18 cellular contexts compared by ENCODE assay signal in genomic region chr7:158495256-158495655, GRCh38.
DNase-seq lines count a peak whose midpoint lies in the region; TF ChIP-seq lines count a peak whose summit lies in the region.
"Had no signal": no experiment of that assay in that cellular context is flagged by ENCODE, and none has a peak within 500 bp of the region (broad histone marks: within the 10 kb centered on the region; RNA-seq: fewer than 3 reads in every experiment).

No MANE protein-coding gene starts in this region.

- H3K27ac ChIP-seq in 22Rv1: no peak overlapping the region
- peak overlapping the region; percentile 47 for H3K27ac ChIP-seq in cingulate gyrus (ENCODE audit: low read depth, low read length)
- no peak overlapping the region for H3K27ac ChIP-seq in CD8-positive, alpha-beta memory T cell (ENCODE audit: low read depth, low read length)
- H3K27ac ChIP-seq in adrenal gland: no peak overlapping the region
- H3K27ac ChIP-seq: cardiac muscle cell, foreskin keratinocyte, SK-N-MC, tibial nerve had no signal

- H3K27me3 ChIP-seq in CD8-positive, alpha-beta memory T cell (ENCODE audit: insufficient read depth, low read length, poor library complexity, severe bottlenecking): no peaks in the 10 kb centered on the region
- H3K27me3 ChIP-seq in adrenal gland: no peaks in the 10 kb centered on the region
- H3K27me3 ChIP-seq: foreskin keratinocyte had no signal

- H3K4me1 Mint-ChIP-seq in CD8-positive, alpha-beta memory T cell: peaks cover 0 to 5% (median 2%) of the 10 kb centered on the region in 3 donors

- peaks cover 1 to 16% of the 10 kb centered on the region in 2 donors for H3K27me3 Mint-ChIP-seq in CD8-positive, alpha-beta memory T cell

- no peaks in the 10 kb centered on the region for H3K9me3 Mint-ChIP-seq in CD8-positive, alpha-beta memory T cell

- H3K27ac Mint-ChIP-seq in CD8-positive, alpha-beta memory T cell: no peak overlapping the region
- H3K27ac Mint-ChIP-seq: naive thymus-derived CD4-positive, alpha-beta T cell had no signal

- POLR2A ChIA-PET in CD8-positive, alpha-beta memory T cell (lab: Charles Lee): no interaction called here

- intact Hi-C loops in adrenal gland (cut with DNase I): no loop called here

- CTCF ChIA-PET in CD8-positive, alpha-beta memory T cell (lab: Charles Lee): no interaction called here

- TF ChIP-seq CTCF in 22Rv1 (IDR thresholded peaks at IDR 0.05): peak; percentile 9; the same call in 1 of the 2 replicates
- TF ChIP-seq CTCF in adrenal gland (IDR thresholded peaks at IDR 0.05): no peak

- H3K4me3 Mint-ChIP-seq in CD8-positive, alpha-beta memory T cell: no peak overlapping the region

- no peaks in the 10 kb centered on the region for H3K36me3 ChIP-seq in CD8-positive, alpha-beta memory T cell (ENCODE audit: insufficient read depth, low read length)
- H3K36me3 ChIP-seq in adrenal gland (replicated peaks in 1 of 2): no peaks in the 10 kb centered on the region
- H3K36me3 ChIP-seq: cardiac muscle cell, tibial nerve had no signal

- H3K9me3 ChIP-seq in CD8-positive, alpha-beta memory T cell (ENCODE audit: low read length): no peaks in the 10 kb centered on the region
- no peaks in the 10 kb centered on the region for H3K9me3 ChIP-seq in adrenal gland (replicated peaks in 1 of 3)

- WGBS in adrenal gland, 4 donors: 27 to 45% (median 32%) methylated on average over 4 to 7 of the region's 7 CpGs

- H3K4me3 ChIP-seq in CD8-positive, alpha-beta memory T cell (ENCODE audit: low read length): no peak overlapping the region
- H3K4me3 ChIP-seq in adrenal gland: no peak overlapping the region
- H3K4me3 ChIP-seq: cardiac muscle cell, SK-N-MC, tibial nerve had no signal

- no peaks in the 10 kb centered on the region for H3K36me3 Mint-ChIP-seq in CD8-positive, alpha-beta memory T cell
- H3K36me3 Mint-ChIP-seq: naive thymus-derived CD4-positive, alpha-beta T cell had no signal

- no peak for TF ChIP-seq POLR2A in adrenal gland (IDR thresholded peaks at IDR 0.05)

- DNase-seq in COR-L47 (lab: John Stamatoyannopoulos, UW) (peak; percentile 73), NCI-H2227 (lab: John Stamatoyannopoulos, UW; ENCODE audit: unreplicated experiment) (peak; percentile 58), HuH-7 (ENCODE audit: low spot score) (no peak), adrenal gland (no peak), NCI-H1930 (lab: John Stamatoyannopoulos, UW) (no peak)
- no peak for DNase-seq in CD8-positive, alpha-beta memory T cell
- DNase-seq: foreskin keratinocyte; left cardiac atrium; mesenchymal stem cell; NCI-H774; stimulated activated naive CD4-positive, alpha-beta T cell; T-helper 9 cell had no signal

- H3K4me1 ChIP-seq in CD8-positive, alpha-beta memory T cell (ENCODE audit: insufficient read depth, low read length): no peaks in the 10 kb centered on the region
- no peaks in the 10 kb centered on the region for H3K4me1 ChIP-seq in adrenal gland (replicated peaks in 1 of 2)
- H3K4me1 ChIP-seq: foreskin keratinocyte had no signal

Comparison
In these comparisons a context has a peak if more than half of its experiments do, and no peak if none do; other contexts are left out.
1. DNase-seq: peak in COR-L47 (single experiment) and NCI-H2227 (single experiment); none in CD8-positive, alpha-beta memory T cell (0 of 5), HuH-7 (single experiment), adrenal gland (0 of 7) and NCI-H1930 (0 of 2).